10 cellular contexts compared by ENCODE assay signal in genomic region chr1:226663327-226663704, GRCh38.
DNase-seq lines count a peak whose midpoint lies in the region; ATAC-seq, FAIRE-seq and TF ChIP-seq lines count a peak whose summit lies in the region.
"Had no signal": no experiment of that assay in that cellular context is flagged by ENCODE, and none has a peak within 500 bp of the region (broad histone marks: within the 10 kb centered on the region; RNA-seq: fewer than 3 reads in every experiment).

No MANE protein-coding gene starts in this region.

- H4K20me1 ChIP-seq in HepG2 (ENCODE audit: insufficient read depth, low read length), result no peaks in the 10 kb centered on the region

- intact Hi-C loops in HepG2 (cut with micrococcal nuclease; ENCODE audit: unreplicated experiment), result no loop called here
- intact Hi-C loops in naive thymus-derived CD4-positive, alpha-beta T cell (cut with micrococcal nuclease), result loop anchor here in 1 of 2 donors (1.0 to 5.0 kb wide), 6 partner anchors 10 to 219 kb away; partner anchors contain the start of gene ITPKB

- DNase-seq in HepG2 (ENCODE audit: low spot score) (no peak), brain microvascular endothelial cell (no peak), NCI-H1436 treated with DMSO at 0.1 percent for 48 hours (lab: John Stamatoyannopoulos, UW) (no peak), mesenteric fat pad (ENCODE audit: low spot score) (no peak)
- DNase-seq in naive thymus-derived CD4-positive, alpha-beta T cell, result no peak

- H3K4me1 ChIP-seq in liver (ENCODE audit: control insufficient read depth in 4 of 4, insufficient read depth in 4 of 4, low read length in 3 of 4) (peaks cover 0 to 11% (median 1%) of the 10 kb centered on the region in 4 donors), HepG2 (ENCODE audit: insufficient read depth, low read length) (no peaks in the 10 kb centered on the region)
- H3K4me1 ChIP-seq in naive thymus-derived CD4-positive, alpha-beta T cell (ENCODE audit: control insufficient read depth in 2 of 2, insufficient read depth in 2 of 2, low read length in 2 of 2), result peaks cover 0 to 84% of the 10 kb centered on the region in 2 donors

- H3K36me3 ChIP-seq in liver (ENCODE audit: control insufficient read depth in 4 of 4, insufficient read depth in 3 of 4, low read depth in 1 of 4, low read length in 3 of 4) (no peaks in the 10 kb centered on the region), HepG2 (replicated peaks in 1 of 2; ENCODE audit: control insufficient read depth in 1 of 2, insufficient read depth in 2 of 2, low read length in 2 of 2) (no peaks in the 10 kb centered on the region), brain microvascular endothelial cell (replicated peaks) (no peaks in the 10 kb centered on the region)
- peaks cover 0 to 21% (median 0%) of the 10 kb centered on the region in 3 experiments for H3K36me3 ChIP-seq in naive thymus-derived CD4-positive, alpha-beta T cell (ENCODE audit: control insufficient read depth in 2 of 3, insufficient read depth in 3 of 3, low read length in 3 of 3)
- H3K36me3 ChIP-seq: stomach had no signal

- no peaks in the 10 kb centered on the region for H3K9me3 ChIP-seq in liver (ENCODE audit: control insufficient read depth in 4 of 4, low read length in 3 of 4)
- no peaks in the 10 kb centered on the region for H3K9me3 ChIP-seq in HepG2 (ENCODE audit: low read length)
- H3K9me3 ChIP-seq in naive thymus-derived CD4-positive, alpha-beta T cell (ENCODE audit: control insufficient read depth in 2 of 3, low read length in 3 of 3), result no peaks in the 10 kb centered on the region
- H3K9me3 ChIP-seq: MG63, stomach had no signal

- H3K4me3 Mint-ChIP-seq in naive thymus-derived CD4-positive, alpha-beta T cell, result peak overlapping the region in 9 of 10 donors; percentile 63 to 81 (median 77)

- H3K27ac Mint-ChIP-seq in naive thymus-derived CD4-positive, alpha-beta T cell, result peak overlapping the region in 1 of 9 donors; percentile 91

- H3K36me3 Mint-ChIP-seq in naive thymus-derived CD4-positive, alpha-beta T cell, result peaks cover 6 to 22% (median 9%) of the 10 kb centered on the region in 5 donors

- no peak overlapping the region for H3K4me3 ChIP-seq in liver (ENCODE audit: low read depth in 1 of 3, low read length in 3 of 3)
- H3K4me3 ChIP-seq in HepG2 (replicated peaks in 1 of 3; ENCODE audit: insufficient read depth in 1 of 3, low read depth in 2 of 3, low read length in 3 of 3), result no peak overlapping the region
- no peak overlapping the region for H3K4me3 ChIP-seq in brain microvascular endothelial cell (ENCODE audit: low read depth, low read length)
- H3K4me3 ChIP-seq in naive thymus-derived CD4-positive, alpha-beta T cell (ENCODE audit: low read length), result peak overlapping the region; percentile 2
- H3K4me3 ChIP-seq: MG63, stomach had no signal

- no peaks in the 10 kb centered on the region for H3K27me3 Mint-ChIP-seq in naive thymus-derived CD4-positive, alpha-beta T cell

- no peak for ATAC-seq in HepG2
- no peak for ATAC-seq in naive thymus-derived CD4-positive, alpha-beta T cell
- no peak for ATAC-seq in GM19035 (IDR thresholded peaks at IDR 0.05; ENCODE audit: unreplicated experiment)
- no peak for ATAC-seq in GM18519 (IDR thresholded peaks at IDR 0.05; ENCODE audit: low FRiP score, unreplicated experiment)

- TF ChIP-seq EP300 in HepG2 (IDR thresholded peaks at IDR 0.05; ENCODE audit: low read depth in 2 of 2, low read length in 2 of 2), result no peak
- no peak for TF ChIP-seq EP300 in HepG2 (CRISPR knock-in tag; IDR thresholded peaks at IDR 0.05; ENCODE audit: borderline replicate concordance)

- H3K4me1 Mint-ChIP-seq in naive thymus-derived CD4-positive, alpha-beta T cell, result peaks cover 0 to 91% (median 0%) of the 10 kb centered on the region in 7 donors

- H3K4me2 ChIP-seq in HepG2 (ENCODE audit: low read depth, low read length), result no peak overlapping the region

- WGBS in liver, result 83% methylated on average over 7 of the region's 7 CpGs
- WGBS in HepG2 (ENCODE audit: low lambda C conversion rate), result 24% methylated on average over 5 of the region's 7 CpGs

- H3K9me3 Mint-ChIP-seq in naive thymus-derived CD4-positive, alpha-beta T cell, result no peaks in the 10 kb centered on the region

- CTCF ChIA-PET in HepG2 (lab: Yijun Ruan, JAX; ENCODE audit: low intra/inter-chr PET ratio, low total read pairs), result no interaction called here
- CTCF ChIA-PET in naive thymus-derived CD4-positive, alpha-beta T cell (lab: Charles Lee), result interaction anchor here (1.7 kb wide), 1 partner anchor 10 kb away, joined by 4 read pairs; no protein-coding TSS in a partner anchor

- H3K27me3 ChIP-seq in liver (ENCODE audit: control insufficient read depth in 4 of 4, insufficient read depth in 4 of 4, low read length in 3 of 4) (no peaks in the 10 kb centered on the region), HepG2 (ENCODE audit: control insufficient read depth in 1 of 2, insufficient read depth in 2 of 2, low read length in 2 of 2) (peaks cover 5 to 81% of the 10 kb centered on the region in 2 experiments; a peak in 4 of 5 replicates), brain microvascular endothelial cell (replicated peaks) (no peaks in the 10 kb centered on the region)
- H3K27me3 ChIP-seq in naive thymus-derived CD4-positive, alpha-beta T cell (ENCODE audit: control insufficient read depth in 2 of 2, insufficient read depth in 2 of 2, low read length in 2 of 2), result no peaks in the 10 kb centered on the region
- H3K27me3 ChIP-seq: MG63, stomach had no signal

- TF ChIP-seq RAD21 in liver (IDR thresholded peaks at IDR 0.05), result no peak
- no peak for TF ChIP-seq RAD21 in HepG2 (CRISPR knock-in tag; IDR thresholded peaks at IDR 0.05)

- POLR2A ChIA-PET in HepG2 (lab: Yijun Ruan, JAX), result no interaction called here
- POLR2A ChIA-PET in naive thymus-derived CD4-positive, alpha-beta T cell (lab: Charles Lee), result interaction anchor here (1.2 to 17.1 kb wide), 5 partner anchors 10 to 47 kb away, joined by 3 to 276 read pairs (median 5); no protein-coding TSS in a partner anchor

- TF ChIP-seq CTCF in liver (IDR thresholded peaks at IDR 0.05; ENCODE audit: low read depth, low read length, missing input control), result no peak
- TF ChIP-seq CTCF in HepG2 (CRISPR knock-in tag; IDR thresholded peaks at IDR 0.05), result no peak
- TF ChIP-seq CTCF in brain microvascular endothelial cell (IDR thresholded peaks at IDR 0.05; ENCODE audit: low read depth, low read length, missing control alignments), result no peak

- H3K27ac ChIP-seq in liver (ENCODE audit: low read depth in 1 of 2, low read length in 2 of 2) (peak overlapping the region; percentile 73), HepG2 (ENCODE audit: extremely low read length, insufficient read depth, low read length) (no peak overlapping the region), brain microvascular endothelial cell (peak overlapping the region; percentile 85)
- no peak overlapping the region for H3K27ac ChIP-seq in naive thymus-derived CD4-positive, alpha-beta T cell (ENCODE audit: low read depth, low read length)

- FAIRE-seq in HepG2 (lab: Jason Lieb, UNC), result no peak

- H3K79me2 ChIP-seq in HepG2 (ENCODE audit: insufficient read depth, low read length), result no peaks in the 10 kb centered on the region

- H2AFZ ChIP-seq in HepG2 (ENCODE audit: low read length), result no peak overlapping the region

- TF ChIP-seq POLR2A in HepG2 (IDR thresholded peaks at IDR 0.05; ENCODE audit: insufficient read depth in 1 of 2, low read depth in 2 of 2, low read length in 2 of 2), result no peak

- H3K9ac ChIP-seq in liver (ENCODE audit: low read depth in 1 of 2, low read length in 2 of 2) (peak overlapping the region in 1 of 2 donors; percentile 29), HepG2 (ENCODE audit: insufficient read depth, low read depth, low read length) (no peak overlapping the region)

- in situ Hi-C loops in HepG2 (cut with HindIII; ENCODE audit: extremely low pct_ligation_motif_present, low pct_unique_long_range_greater_than_20kb) (no loop called here), brain microvascular endothelial cell (cut with HindIII; ENCODE audit: low pct_ligation_motif_present, low sequenced_read_pairs) (no loop called here)

- BruUV-seq in HepG2 (replicated peaks; lab: Mats Ljungman, UMichigan), result no TSS peak

TF ChIP-seq in liver, 16 proteins besides CTCF, POLR2A, EP300 and RAD21 (continues in another document):
- no peak for TF ChIP-seq MAX (IDR thresholded peaks at IDR 0.05)

TF ChIP-seq in HepG2, 621 proteins besides CTCF, POLR2A, EP300 and RAD21:
- TF ChIP-seq EEA1 (CRISPR knock-in tag; IDR thresholded peaks at IDR 0.05; ENCODE audit: borderline replicate concordance) (no peak), SAP130 (CRISPR knock-in tag; IDR thresholded peaks at IDR 0.05; ENCODE audit: low read depth) (no peak), ZNF891 (CRISPR knock-in tag; IDR thresholded peaks at IDR 0.05) (no peak)
TF ChIP-seq in HepG2: peak in this region for 0.

Comparison
In these comparisons a context has a peak if more than half of its experiments do, and no peak if none do; other contexts are left out.
1. H3K27ac ChIP-seq: peak in liver (2 of 2) and brain microvascular endothelial cell (single experiment); none in HepG2 (single experiment) and naive thymus-derived CD4-positive, alpha-beta T cell (single experiment).